In genomic region chr11:123718075-123718868, GRCh38 we compare ENCODE assay signal across 2 cellular contexts.
TF ChIP-seq lines count a peak whose summit lies in the region.

No MANE protein-coding gene starts in this region.

TF ChIP-seq in IMR-90, 13 proteins besides CTCF, POLR2A, EP300 and RAD21:
- TF ChIP-seq RCOR1 (IDR thresholded peaks at IDR 0.05; ENCODE audit: insufficient replicate concordance, low read length) (no peak), CEBPB (IDR thresholded peaks at IDR 0.05; ENCODE audit: low read depth, low read length) (peak; percentile 16; the same call in 1 of the 2 replicates), MAFK (IDR thresholded peaks at IDR 0.05; ENCODE audit: low read depth, low read length) (peak; percentile 13; the same call in 1 of the 2 replicates)
- TF ChIP-seq, protein P1, sequence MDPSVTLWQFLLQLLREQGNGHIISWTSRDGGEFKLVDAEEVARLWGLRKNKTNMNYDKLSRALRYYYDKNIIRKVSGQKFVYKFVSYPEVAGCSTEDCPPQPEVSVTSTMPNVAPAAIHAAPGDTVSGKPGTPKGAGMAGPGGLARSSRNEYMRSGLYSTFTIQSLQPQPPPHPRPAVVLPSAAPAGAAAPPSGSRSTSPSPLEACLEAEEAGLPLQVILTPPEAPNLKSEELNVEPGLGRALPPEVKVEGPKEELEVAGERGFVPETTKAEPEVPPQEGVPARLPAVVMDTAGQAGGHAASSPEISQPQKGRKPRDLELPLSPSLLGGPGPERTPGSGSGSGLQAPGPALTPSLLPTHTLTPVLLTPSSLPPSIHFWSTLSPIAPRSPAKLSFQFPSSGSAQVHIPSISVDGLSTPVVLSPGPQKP (IDR thresholded peaks at IDR 0.05; ENCODE audit: borderline replicate concordance, low read depth, low read length): no peak

TF ChIP-seq in K562, 482 proteins besides CTCF, POLR2A, EP300 and RAD21:
- TF ChIP-seq, protein P2, sequence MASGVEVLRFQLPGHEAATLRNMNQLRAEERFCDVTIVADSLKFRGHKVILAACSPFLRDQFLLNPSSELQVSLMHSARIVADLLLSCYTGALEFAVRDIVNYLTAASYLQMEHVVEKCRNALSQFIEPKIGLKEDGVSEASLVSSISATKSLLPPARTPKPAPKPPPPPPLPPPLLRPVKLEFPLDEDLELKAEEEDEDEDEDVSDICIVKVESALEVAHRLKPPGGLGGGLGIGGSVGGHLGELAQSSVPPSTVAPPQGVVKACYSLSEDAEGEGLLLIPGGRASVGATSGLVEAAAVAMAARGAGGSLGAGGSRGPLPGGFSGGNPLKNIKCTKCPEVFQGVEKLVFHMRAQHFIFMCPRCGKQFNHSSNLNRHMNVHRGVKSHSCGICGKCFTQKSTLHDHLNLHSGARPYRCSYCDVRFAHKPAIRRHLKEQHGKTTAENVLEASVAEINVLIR (CRISPR knock-in tag; IDR thresholded peaks at IDR 0.05): no peak
- TF ChIP-seq NR2C2 (CRISPR knock-in tag; IDR thresholded peaks at IDR 0.05) (no peak), NR2C2 (tag; IDR thresholded peaks at IDR 0.05) (no peak), NFIC (IDR thresholded peaks at IDR 0.05) (no peak), ZBTB11 (CRISPR knock-in tag; IDR thresholded peaks at IDR 0.05) (no peak), DIDO1 (tag; IDR thresholded peaks at IDR 0.05; ENCODE audit: low read depth) (no peak), CEBPG (CRISPR knock-in tag; IDR thresholded peaks at IDR 0.05) (no peak), CEBPG (tag; conservative IDR thresholded peaks at IDR 0.05 in 1 of 2, IDR thresholded peaks at IDR 0.05 in 1 of 2) (peak; percentile 13 to 73; a peak in 2 of 4 replicates), ZNF445 (CRISPR knock-in tag; IDR thresholded peaks at IDR 0.05; ENCODE audit: low read depth) (no peak), TRIM24 (IDR thresholded peaks at IDR 0.05) (peak; percentile 32 to 67; a peak in 1 of 4 replicates), KLF10 (CRISPR knock-in tag; IDR thresholded peaks at IDR 0.05) (no peak), TFAM (CRISPR knock-in tag; conservative IDR thresholded peaks at IDR 0.05) (no peak)
- TF ChIP-seq, protein P3, sequence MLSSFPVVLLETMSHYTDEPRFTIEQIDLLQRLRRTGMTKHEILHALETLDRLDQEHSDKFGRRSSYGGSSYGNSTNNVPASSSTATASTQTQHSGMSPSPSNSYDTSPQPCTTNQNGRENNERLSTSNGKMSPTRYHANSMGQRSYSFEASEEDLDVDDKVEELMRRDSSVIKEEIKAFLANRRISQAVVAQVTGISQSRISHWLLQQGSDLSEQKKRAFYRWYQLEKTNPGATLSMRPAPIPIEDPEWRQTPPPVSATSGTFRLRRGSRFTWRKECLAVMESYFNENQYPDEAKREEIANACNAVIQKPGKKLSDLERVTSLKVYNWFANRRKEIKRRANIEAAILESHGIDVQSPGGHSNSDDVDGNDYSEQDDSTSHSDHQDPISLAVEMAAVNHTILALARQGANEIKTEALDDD (IDR thresholded peaks at IDR 0.05): no peak
